ENCODE assay signal across 8 cellular contexts in the genomic region with DNA sequence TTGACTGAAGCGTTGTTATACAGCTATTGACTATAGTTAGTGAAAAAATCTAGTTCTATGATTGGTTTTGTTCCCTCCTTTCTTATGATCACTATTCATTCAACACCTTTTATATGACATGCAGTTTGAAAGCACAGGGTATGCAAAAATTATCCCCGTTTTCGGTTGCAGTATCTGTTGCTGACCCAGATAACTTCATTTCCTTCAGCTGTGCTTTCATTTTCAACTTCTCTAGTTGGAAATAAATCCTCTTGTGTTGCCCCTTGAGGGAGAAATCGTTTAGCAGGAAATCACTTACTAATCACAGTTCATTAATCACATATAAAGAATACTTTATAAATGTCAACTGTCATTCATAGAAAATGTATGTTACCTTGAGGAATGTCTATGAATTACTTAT. TPM values are rescaled to one million over a fixed set of nuclear protein-coding genes. Genes with fewer than 3 reads are reported as not detected.
DNase-seq lines count a peak whose midpoint lies in the region; ATAC-seq and TF ChIP-seq lines count a peak whose summit lies in the region.

No MANE protein-coding gene starts in this region.

- DNase-seq in right cardiac atrium (no peak), T1000 (lab: John Stamatoyannopoulos, UW) (no peak), omental fat pad (ENCODE audit: low spot score) (no peak), AG08396 (ENCODE audit: low spot score) (no peak)

- peak overlapping the region; percentile 18 for H3K4me3 ChIP-seq in right cardiac atrium (ENCODE audit: low read length)

- H3K27me3 ChIP-seq in right cardiac atrium (ENCODE audit: control insufficient read depth, insufficient read depth): no peaks in the 10 kb centered on the region

- H3K9me3 ChIP-seq in right cardiac atrium (ENCODE audit: control insufficient read depth, low read length): no peaks in the 10 kb centered on the region

- no peak for TF ChIP-seq CTCF in omental fat pad (IDR thresholded peaks at IDR 0.05)

- no peak overlapping the region for H3K27ac ChIP-seq in right cardiac atrium (ENCODE audit: low read length)

- H3K4me1 ChIP-seq in right cardiac atrium (ENCODE audit: control insufficient read depth, insufficient read depth, low read length): peaks cover 3% of the 10 kb centered on the region

- intact Hi-C loops in right cardiac atrium (cut with DNase I): loop anchor here in 2 of 4 donors (10.0 kb wide), 2 partner anchors 49 to 59 kb away; a partner anchor contains a TSS

- 38% methylated on average over 4 of the region's 4 CpGs for WGBS in right cardiac atrium

- ATAC-seq in GM18498 (IDR thresholded peaks at IDR 0.05; ENCODE audit: unreplicated experiment) (peak; percentile 80), GM21367 (IDR thresholded peaks at IDR 0.05; ENCODE audit: unreplicated experiment) (peak; percentile 78), HG03460 (IDR thresholded peaks at IDR 0.05; ENCODE audit: unreplicated experiment) (peak; percentile 77), right cardiac atrium (no peak), omental fat pad (ENCODE audit: low FRiP score) (no peak), HG02970 (IDR thresholded peaks at IDR 0.05; ENCODE audit: low FRiP score, unreplicated experiment) (no peak)

RNA-seq across cellular contexts. Expression of a gene that starts 55.1 kb away (rescaled TPM):
- total RNA-seq in right cardiac atrium (100 to 1,000 TPM; 142 to 160 (median 154) TPM), omental fat pad (100 to 1,000 TPM; 346 to 530 (median 397) TPM)
- polyA plus RNA-seq in right cardiac atrium: 52.7 TPM

Comparison
In these comparisons a context has a peak if more than half of its experiments do, and no peak if none do; other contexts are left out.
1. ATAC-seq: peak in GM18498 (single experiment), GM21367 (single experiment) and HG03460 (single experiment); none in right cardiac atrium (0 of 2), omental fat pad (single experiment) and HG02970 (single experiment).